In the genomic region with DNA sequence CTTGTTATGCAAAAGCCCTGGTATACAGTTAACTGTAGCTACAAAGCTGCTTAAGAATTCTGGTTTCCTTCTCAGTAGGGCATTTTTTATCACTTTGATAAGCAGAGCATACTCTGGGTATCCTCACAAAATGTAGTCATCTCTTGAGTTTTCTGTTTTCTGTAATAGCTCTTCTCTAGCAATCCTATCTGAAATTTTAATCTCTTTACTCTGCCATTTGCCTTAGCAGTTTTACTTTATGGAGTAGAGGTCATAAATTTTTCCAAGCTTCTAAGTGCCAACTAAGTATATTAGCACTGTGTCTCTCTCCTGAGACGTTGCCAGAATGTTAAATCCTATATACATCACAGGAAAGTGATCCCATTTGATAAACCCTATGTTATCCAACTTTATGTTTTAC, we compare ENCODE assay signal across 17 cellular contexts. TPM values are rescaled to one million over a fixed set of nuclear protein-coding genes. Genes with fewer than 3 reads are reported as not detected.
A peak's percentile ranks its signal among the peaks of the same experiment; 100 is the strongest.
DNase-seq lines count a peak whose midpoint lies in the region; ATAC-seq and TF ChIP-seq lines count a peak whose summit lies in the region.
"Had no signal": no experiment of that assay in that cellular context is flagged by ENCODE, and none has a peak within 500 bp of the region (broad histone marks: within the 10 kb centered on the region; RNA-seq: fewer than 3 reads in every experiment).

No MANE protein-coding gene starts in this region.

- H3K27ac Mint-ChIP-seq in activated CD4-positive, alpha-beta T cell treated with anti-CD3 and anti-CD28 coated beads for 36 hours: no peak overlapping the region
- H3K27ac Mint-ChIP-seq: B cell; CD8-positive, alpha-beta memory T cell had no signal

- no peak overlapping the region for H3K27ac ChIP-seq in DND-41 (ENCODE audit: low read length)
- H3K27ac ChIP-seq in smooth muscle cell (ENCODE audit: low read depth): no peak overlapping the region
- H3K27ac ChIP-seq: GM23248 had no signal

- no peaks in the 10 kb centered on the region for H3K9me3 ChIP-seq in DND-41 (ENCODE audit: insufficient read depth, low read length, severe bottlenecking)
- peaks cover 10% of the 10 kb centered on the region for H3K9me3 ChIP-seq in smooth muscle cell (replicated peaks; ENCODE audit: low read depth)
- H3K9me3 ChIP-seq: HAP-1 had no signal

- 0% methylated on average over 1 of the region's 1 CpG for WGBS in smooth muscle cell (ENCODE audit: low lambda C conversion rate)

- H3K27me3 ChIP-seq in DND-41 (ENCODE audit: insufficient read depth, low read length, poor library complexity) (no peaks in the 10 kb centered on the region), smooth muscle cell (ENCODE audit: low read depth) (no peaks in the 10 kb centered on the region)
- H3K27me3 ChIP-seq: BLaER1 treated with 17β-estradiol and CSF1 and Interleukin-3, amounts not matched to agents 10 nM and 100 nM had no signal

- no peak overlapping the region for H3K4me3 Mint-ChIP-seq in activated CD4-positive, alpha-beta T cell treated with anti-CD3 and anti-CD28 coated beads for 36 hours
- H3K4me3 Mint-ChIP-seq: B cell; CD8-positive, alpha-beta memory T cell had no signal

- DNase-seq in DND-41 (no peak), SK-N-DZ (ENCODE audit: low spot score) (peak; percentile 80), amniotic epithelial cell (ENCODE audit: low read depth) (peak; percentile 38), smooth muscle cell (lab: John Stamatoyannopoulos, UW; ENCODE audit: unreplicated experiment) (no peak), UCSD-AML1 (lab: John Stamatoyannopoulos, UW; ENCODE audit: unreplicated experiment) (no peak), GM19238 (ENCODE audit: insufficient read length, low spot score) (no peak), DMS 273 (lab: John Stamatoyannopoulos, UW; ENCODE audit: unreplicated experiment) (no peak)
- no peak for DNase-seq in activated CD4-positive, alpha-beta T cell treated with anti-CD3 and anti-CD28 coated beads for 36 hours
- DNase-seq: 8988T; CD8-positive, alpha-beta memory T cell; COR-L47; GF-D8; GM23248 had no signal

- H3K4me2 ChIP-seq in DND-41 (ENCODE audit: insufficient read depth, low read length) (no peak overlapping the region), smooth muscle cell (peak overlapping the region; percentile 4)

- no peaks in the 10 kb centered on the region for H3F3A ChIP-seq in smooth muscle cell (ENCODE audit: low read depth)

- CTCF ChIA-PET in activated CD4-positive, alpha-beta T cell treated with anti-CD3 and anti-CD28 coated beads for 36 hours (lab: Charles Lee): no interaction called here

- H3K27me3 Mint-ChIP-seq in activated CD4-positive, alpha-beta T cell treated with anti-CD3 and anti-CD28 coated beads for 36 hours: peaks cover 8% of the 10 kb centered on the region
- H3K27me3 Mint-ChIP-seq: B cell had no signal

- H3K36me3 ChIP-seq in DND-41 (ENCODE audit: insufficient read depth, low read length) (no peaks in the 10 kb centered on the region), smooth muscle cell (ENCODE audit: low read depth) (no peaks in the 10 kb centered on the region)
- H3K36me3 ChIP-seq: BLaER1 treated with 17β-estradiol and CSF1 and Interleukin-3, amounts not matched to agents 10 nM and 100 nM; HAP-1 had no signal

- no peak for ATAC-seq in DND-41 (ENCODE audit: insufficient read depth, low read depth)
- ATAC-seq in activated CD4-positive, alpha-beta T cell treated with anti-CD3 and anti-CD28 coated beads for 36 hours: no peak

- H3K36me3 Mint-ChIP-seq in activated CD4-positive, alpha-beta T cell treated with anti-CD3 and anti-CD28 coated beads for 36 hours (ENCODE audit: low read depth): no peaks in the 10 kb centered on the region

- TF ChIP-seq CTCF in DND-41 (IDR thresholded peaks at IDR 0.05; ENCODE audit: borderline replicate concordance, extremely low read depth, low read length, poor library complexity, severe bottlenecking): no peak
- TF ChIP-seq CTCF in smooth muscle cell (IDR thresholded peaks at IDR 0.05; ENCODE audit: borderline replicate concordance, insufficient read depth, poor library complexity, severe bottlenecking): no peak

- H3K9me3 Mint-ChIP-seq in activated CD4-positive, alpha-beta T cell treated with anti-CD3 and anti-CD28 coated beads for 36 hours (ENCODE audit: low read depth): peaks cover 3% of the 10 kb centered on the region

- POLR2A ChIA-PET in activated CD4-positive, alpha-beta T cell treated with anti-CD3 and anti-CD28 coated beads for 36 hours (lab: Charles Lee): no interaction called here

- no peak overlapping the region for H3K9ac ChIP-seq in DND-41 (ENCODE audit: low read depth, low read length)
- H3K9ac ChIP-seq in smooth muscle cell (ENCODE audit: low read depth): no peak overlapping the region
- H3K9ac ChIP-seq: BLaER1 treated with 17β-estradiol and CSF1 and Interleukin-3, amounts not matched to agents 10 nM and 100 nM; GM23248 had no signal

- intact Hi-C loops in activated CD4-positive, alpha-beta T cell treated with anti-CD3 and anti-CD28 coated beads for 36 hours (cut with DNase I, micrococcal nuclease): no loop called here

- H3K4me1 ChIP-seq in DND-41 (ENCODE audit: insufficient read depth, low read length) (no peaks in the 10 kb centered on the region), smooth muscle cell (ENCODE audit: low read depth) (peaks cover 6% of the 10 kb centered on the region)
- H3K4me1 ChIP-seq: HAP-1 had no signal

- no peaks in the 10 kb centered on the region for H3K4me1 Mint-ChIP-seq in activated CD4-positive, alpha-beta T cell treated with anti-CD3 and anti-CD28 coated beads for 36 hours
- H3K4me1 Mint-ChIP-seq: CD8-positive, alpha-beta memory T cell had no signal

- H3K79me2 ChIP-seq in DND-41 (ENCODE audit: insufficient read depth, low read length): no peaks in the 10 kb centered on the region
- H3K79me2 ChIP-seq in smooth muscle cell (ENCODE audit: low read depth): no peaks in the 10 kb centered on the region

- H3K4me3 ChIP-seq in DND-41 (ENCODE audit: low read depth in 1 of 2, low read length in 2 of 2): no peak overlapping the region
- H3K4me3 ChIP-seq in smooth muscle cell: no peak overlapping the region
- H3K4me3 ChIP-seq: BLaER1 treated with 17β-estradiol and CSF1 and Interleukin-3, amounts not matched to agents 10 nM and 100 nM; GM23248; HAP-1 had no signal

- H4K20me1 ChIP-seq in DND-41 (ENCODE audit: insufficient read depth, low read length) (no peaks in the 10 kb centered on the region), smooth muscle cell (ENCODE audit: low read depth) (no peaks in the 10 kb centered on the region)
- H4K20me1 ChIP-seq: BLaER1 treated with 17β-estradiol and CSF1 and Interleukin-3, amounts not matched to agents 10 nM and 100 nM had no signal

- H2AFZ ChIP-seq in DND-41 (ENCODE audit: low read depth, low read length): 0 out of 2 replicates have a peak overlapping the region, but pooled peaks have one; percentile 22
- H2AFZ ChIP-seq in smooth muscle cell (ENCODE audit: low read depth): peak overlapping the region; percentile 48

RNA-seq across cellular contexts. Expression of a gene that starts 28.0 kb away (rescaled TPM):
- not detected in 2 replicates for polyA plus RNA-seq in SK-N-DZ (2014; cell fraction: cytosol; rRNA removed)
- not detected in 2 replicates for polyA plus RNA-seq in SK-N-DZ (2014; cell fraction: nucleus; rRNA removed)
- total RNA-seq in smooth muscle cell: 0.54 and 0.76 TPM in 2 replicates
- polyA plus RNA-seq in smooth muscle cell: 1.2 and 1.5 TPM in 2 replicates
- not detected for total RNA-seq in activated CD4-positive, alpha-beta T cell treated with anti-CD3 and anti-CD28 coated beads for 36 hours
- total RNA-seq: CD8-positive, alpha-beta memory T cell; Daoy; GM23248 had no signal
- polyA plus RNA-seq: GM23248 had no signal

Comparison
In these comparisons a context has a peak if more than half of its experiments do, and no peak if none do; other contexts are left out.
1. DNase-seq: peak in SK-N-DZ (single experiment) and amniotic epithelial cell (single experiment); none in DND-41 (single experiment), smooth muscle cell (single experiment), UCSD-AML1 (single experiment), GM19238 (single experiment), activated CD4-positive, alpha-beta T cell treated with anti-CD3 and anti-CD28 coated beads for 36 hours (single experiment) and DMS 273 (single experiment).